In the genomic region with DNA sequence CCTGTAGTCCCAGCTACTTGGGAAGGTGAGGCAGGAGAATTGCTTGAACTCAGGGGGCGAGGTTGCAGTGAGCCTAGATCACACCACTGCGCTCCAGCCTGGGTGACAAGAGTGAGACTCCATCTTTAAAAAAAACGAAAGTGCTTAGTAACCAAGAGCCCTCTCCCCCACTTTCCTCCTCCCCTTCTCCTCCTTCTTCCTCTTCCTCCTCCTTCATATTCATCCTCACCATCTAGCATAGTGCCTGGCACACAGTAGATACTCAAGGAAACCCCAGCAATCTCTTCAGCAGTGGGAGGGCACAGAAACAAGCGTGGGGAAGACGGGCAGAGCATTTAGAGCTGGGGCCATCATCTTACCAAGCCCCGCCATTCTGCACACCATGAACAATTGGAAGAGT, we compare ENCODE assay signal across 21 cellular contexts.
DNase-seq lines count a peak whose midpoint lies in the region; ATAC-seq, FAIRE-seq and TF ChIP-seq lines count a peak whose summit lies in the region.
"Had no signal": no experiment of that assay in that cellular context is flagged by ENCODE, and none has a peak within 500 bp of the region (broad histone marks: within the 10 kb centered on the region; RNA-seq: fewer than 3 reads in every experiment).

No MANE protein-coding gene starts in this region.

- TF ChIP-seq RAD21 in HCT116 (IDR thresholded peaks at IDR 0.05; ENCODE audit: low read depth) = no peak

- no TSS peak for BruUV-seq in HCT116 (replicated peaks; lab: Mats Ljungman, UMichigan)

- no peaks in the 10 kb centered on the region for H3K36me3 ChIP-seq in HCT116 (ENCODE audit: control insufficient read depth in 1 of 2, insufficient read depth in 2 of 2, low read length in 2 of 2)
- no peaks in the 10 kb centered on the region for H3K36me3 ChIP-seq in ascending aorta
- no peaks in the 10 kb centered on the region for H3K36me3 ChIP-seq in lower lobe of right lung
- H3K36me3 ChIP-seq in thoracic aorta = no peaks in the 10 kb centered on the region
- H3K36me3 ChIP-seq in small intestine (ENCODE audit: control insufficient read depth in 2 of 2, insufficient read depth in 2 of 2, low read length in 2 of 2) = no peaks in the 10 kb centered on the region
- H3K36me3 ChIP-seq: gastrocnemius medialis, SJCRH30, vagina had no signal

- H3K4me2 ChIP-seq in HCT116 (ENCODE audit: low read length) = peak overlapping the region; percentile 59

- WGBS in small intestine, 3 donors = 89 to 97% (median 94%) methylated on average over 6 of the region's 6 CpGs

- H4K20me1 ChIP-seq in HCT116 (ENCODE audit: insufficient read depth) = no peaks in the 10 kb centered on the region

- RAD21 ChIA-PET in HCT116 (lab: Charles Lee; ENCODE audit: low non-redundant PET in 1 of 2, low total read pairs in 2 of 2, uncharacterized antibody in 2 of 2, unreplicated experiment in 2 of 2) = no interaction called here

- TF ChIP-seq POLR2A in HCT116 (IDR thresholded peaks at IDR 0.05; ENCODE audit: borderline replicate concordance, extremely low read depth, insufficient read depth, insufficient read length) = no peak

- H3K27ac ChIP-seq in HCT116 (ENCODE audit: low read depth, low read length) = peak overlapping the region; percentile 91
- peak overlapping the region; percentile 77 to 97 for H3K27ac ChIP-seq in ascending aorta
- H3K27ac ChIP-seq in lower lobe of right lung = no peak overlapping the region
- peak overlapping the region; percentile 79 to 93 for H3K27ac ChIP-seq in thoracic aorta
- no peak overlapping the region for H3K27ac ChIP-seq in small intestine (ENCODE audit: low read depth in 1 of 2, low read length in 1 of 2)

- intact Hi-C loops in HCT116 (cut with micrococcal nuclease) = no loop called here
- intact Hi-C loops in ascending aorta (cut with DNase I) = no loop called here
- intact Hi-C loops in lower lobe of right lung (cut with DNase I) = no loop called here

- no peaks in the 10 kb centered on the region for H3K79me2 ChIP-seq in HCT116 (ENCODE audit: insufficient read depth, low read length)

- H3K9ac ChIP-seq in HCT116 (ENCODE audit: low read length) = peak overlapping the region; percentile 64

- no peak for FAIRE-seq in small intestine (lab: Jason Lieb, UNC)
- FAIRE-seq: GM18507 had no signal

- CTCF ChIA-PET in HCT116 (lab: Charles Lee) = no interaction called here

- H3K4me1 ChIP-seq in HCT116 (ENCODE audit: control insufficient read depth in 1 of 2, insufficient read depth in 2 of 2, low read length in 2 of 2) (peaks cover 89 to 99% of the 10 kb centered on the region in 2 experiments), ascending aorta (peaks cover 14 to 59% of the 10 kb centered on the region in 2 donors), lower lobe of right lung (peaks cover 42% of the 10 kb centered on the region), thoracic aorta (ENCODE audit: control insufficient read depth in 1 of 2, low read depth in 2 of 2) (peaks cover 38 to 84% of the 10 kb centered on the region in 2 donors), small intestine (ENCODE audit: control insufficient read depth in 2 of 2, insufficient read depth in 1 of 2, low read depth in 1 of 2, low read length in 1 of 2) (peaks cover 0 to 2% of the 10 kb centered on the region in 2 donors)

- H3K4me3 ChIP-seq in HCT116 (replicated peaks in 1 of 2; ENCODE audit: low read depth in 1 of 2, low read length in 2 of 2) (no peak overlapping the region), ascending aorta (no peak overlapping the region), lower lobe of right lung (no peak overlapping the region), thoracic aorta (no peak overlapping the region), small intestine (ENCODE audit: low read depth in 1 of 2, low read length in 2 of 2) (no peak overlapping the region)
- H3K4me3 ChIP-seq: gastrocnemius medialis, vagina had no signal

- no peak for DNase-seq in HCT116 (ENCODE audit: low read depth, low spot score)
- no peak for DNase-seq in ascending aorta (ENCODE audit: low spot score in 2 of 2)
- peak; percentile 9 for DNase-seq in lower lobe of right lung
- no peak for DNase-seq in thoracic aorta (ENCODE audit: low spot score)
- no peak for DNase-seq in GM19240 (ENCODE audit: insufficient read length, low spot score)
- DNase-seq in small intestine = no peak
- DNase-seq in hippocampal formation (lab: John Stamatoyannopoulos, UW) = no peak
- DNase-seq: activated CD4-positive, alpha-beta T cell treated with anti-CD3 and anti-CD28 coated beads for 4 hours; activated naive CD4-positive, alpha-beta T cell treated with anti-CD3 and anti-CD28 coated beads for 36 hours; CD4-positive, CD25-positive, alpha-beta regulatory T cell; GDM1; Karpas-422; NCI-H1092 treated with DMSO at 0.1 percent for 48 hours; NCI-H2029; NCI-H2227 treated with DMSO at 0.1 percent for 48 hours; NCI-H748 treated with DMSO at 0.1 percent for 48 hours; occipital lobe had no signal

- POLR2A ChIA-PET in HCT116 (lab: Charles Lee) = interaction anchor here (0.8 to 7.6 kb wide), 11 partner anchors 9 to 174 kb away, joined by 3 to 93 read pairs (median 11); no protein-coding TSS in a partner anchor

- H3K9me3 ChIP-seq in HCT116 (ENCODE audit: control insufficient read depth in 1 of 2, insufficient read depth in 1 of 2, low read depth in 1 of 2, low read length in 2 of 2) = no peaks in the 10 kb centered on the region
- H3K9me3 ChIP-seq in ascending aorta = no peaks in the 10 kb centered on the region
- no peaks in the 10 kb centered on the region for H3K9me3 ChIP-seq in lower lobe of right lung
- H3K9me3 ChIP-seq in thoracic aorta = no peaks in the 10 kb centered on the region
- no peaks in the 10 kb centered on the region for H3K9me3 ChIP-seq in small intestine (ENCODE audit: control insufficient read depth, low read depth)
- H3K9me3 ChIP-seq: gastrocnemius medialis, SJCRH30, vagina had no signal

- H3K9me2 ChIP-seq in HCT116 (ENCODE audit: insufficient read depth) = no peaks in the 10 kb centered on the region

- H2AFZ ChIP-seq in HCT116 (ENCODE audit: low read depth, low read length, poor library complexity, severe bottlenecking) = no peak overlapping the region

- ATAC-seq in HCT116 = no peak
- no peak for ATAC-seq in lower lobe of right lung
- no peak for ATAC-seq in thoracic aorta (ENCODE audit: insufficient number of reproducible peaks, low FRiP score, low read depth)

- TF ChIP-seq CTCF in HCT116 (IDR thresholded peaks at IDR 0.05 in 2 of 3, conservative IDR thresholded peaks at IDR 0.05 in 1 of 3; ENCODE audit: borderline replicate concordance in 1 of 3, insufficient read depth in 1 of 3, low read depth in 2 of 3, low read length in 2 of 3) (no peak), ascending aorta (IDR thresholded peaks at IDR 0.05) (no peak), lower lobe of right lung (IDR thresholded peaks at IDR 0.05) (no peak), thoracic aorta (IDR thresholded peaks at IDR 0.05) (no peak)

- H3K27me3 ChIP-seq in HCT116 (ENCODE audit: insufficient read depth, low read length) (no peaks in the 10 kb centered on the region), ascending aorta (no peaks in the 10 kb centered on the region), lower lobe of right lung (ENCODE audit: low read depth) (no peaks in the 10 kb centered on the region), thoracic aorta (replicated peaks; ENCODE audit: insufficient read depth) (no peaks in the 10 kb centered on the region), small intestine (ENCODE audit: control insufficient read depth in 2 of 2, insufficient read depth in 2 of 2, low read length in 2 of 2) (no peaks in the 10 kb centered on the region)
- H3K27me3 ChIP-seq: gastrocnemius medialis, SJCRH30, vagina had no signal

TF ChIP-seq in HCT116, 20 proteins besides CTCF, POLR2A, EP300 and RAD21:
- TF ChIP-seq SIN3A (IDR thresholded peaks at IDR 0.05; ENCODE audit: low read depth) = no peak
- no peak for TF ChIP-seq TCF7L2 (IDR thresholded peaks at IDR 0.05; ENCODE audit: borderline replicate concordance, extremely low read depth, insufficient read depth, insufficient read length)
- TF ChIP-seq ELF1 (IDR thresholded peaks at IDR 0.05; ENCODE audit: borderline replicate concordance, low read depth) = no peak
- no peak for TF ChIP-seq FOSL1 (IDR thresholded peaks at IDR 0.05; ENCODE audit: low read depth)
- no peak for TF ChIP-seq JUND (IDR thresholded peaks at IDR 0.05)
- TF ChIP-seq EZH2 (IDR thresholded peaks at IDR 0.05) = no peak
- no peak for TF ChIP-seq CEBPB (IDR thresholded peaks at IDR 0.05; ENCODE audit: low read depth)
- TF ChIP-seq, protein P1, sequence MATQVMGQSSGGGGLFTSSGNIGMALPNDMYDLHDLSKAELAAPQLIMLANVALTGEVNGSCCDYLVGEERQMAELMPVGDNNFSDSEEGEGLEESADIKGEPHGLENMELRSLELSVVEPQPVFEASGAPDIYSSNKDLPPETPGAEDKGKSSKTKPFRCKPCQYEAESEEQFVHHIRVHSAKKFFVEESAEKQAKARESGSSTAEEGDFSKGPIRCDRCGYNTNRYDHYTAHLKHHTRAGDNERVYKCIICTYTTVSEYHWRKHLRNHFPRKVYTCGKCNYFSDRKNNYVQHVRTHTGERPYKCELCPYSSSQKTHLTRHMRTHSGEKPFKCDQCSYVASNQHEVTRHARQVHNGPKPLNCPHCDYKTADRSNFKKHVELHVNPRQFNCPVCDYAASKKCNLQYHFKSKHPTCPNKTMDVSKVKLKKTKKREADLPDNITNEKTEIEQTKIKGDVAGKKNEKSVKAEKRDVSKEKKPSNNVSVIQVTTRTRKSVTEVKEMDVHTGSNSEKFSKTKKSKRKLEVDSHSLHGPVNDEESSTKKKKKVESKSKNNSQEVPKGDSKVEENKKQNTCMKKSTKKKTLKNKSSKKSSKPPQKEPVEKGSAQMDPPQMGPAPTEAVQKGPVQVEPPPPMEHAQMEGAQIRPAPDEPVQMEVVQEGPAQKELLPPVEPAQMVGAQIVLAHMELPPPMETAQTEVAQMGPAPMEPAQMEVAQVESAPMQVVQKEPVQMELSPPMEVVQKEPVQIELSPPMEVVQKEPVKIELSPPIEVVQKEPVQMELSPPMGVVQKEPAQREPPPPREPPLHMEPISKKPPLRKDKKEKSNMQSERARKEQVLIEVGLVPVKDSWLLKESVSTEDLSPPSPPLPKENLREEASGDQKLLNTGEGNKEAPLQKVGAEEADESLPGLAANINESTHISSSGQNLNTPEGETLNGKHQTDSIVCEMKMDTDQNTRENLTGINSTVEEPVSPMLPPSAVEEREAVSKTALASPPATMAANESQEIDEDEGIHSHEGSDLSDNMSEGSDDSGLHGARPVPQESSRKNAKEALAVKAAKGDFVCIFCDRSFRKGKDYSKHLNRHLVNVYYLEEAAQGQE (IDR thresholded peaks at IDR 0.05; ENCODE audit: low read depth) = no peak

Comparison
In these comparisons a context has a peak if more than half of its experiments do, and no peak if none do; other contexts are left out.
1. H3K27ac ChIP-seq: peak in HCT116 (single experiment), ascending aorta (2 of 2) and thoracic aorta (2 of 2); none in lower lobe of right lung (single experiment) and small intestine (0 of 2).